ENCODE assay signal across 19 cellular contexts in the genomic region with DNA sequence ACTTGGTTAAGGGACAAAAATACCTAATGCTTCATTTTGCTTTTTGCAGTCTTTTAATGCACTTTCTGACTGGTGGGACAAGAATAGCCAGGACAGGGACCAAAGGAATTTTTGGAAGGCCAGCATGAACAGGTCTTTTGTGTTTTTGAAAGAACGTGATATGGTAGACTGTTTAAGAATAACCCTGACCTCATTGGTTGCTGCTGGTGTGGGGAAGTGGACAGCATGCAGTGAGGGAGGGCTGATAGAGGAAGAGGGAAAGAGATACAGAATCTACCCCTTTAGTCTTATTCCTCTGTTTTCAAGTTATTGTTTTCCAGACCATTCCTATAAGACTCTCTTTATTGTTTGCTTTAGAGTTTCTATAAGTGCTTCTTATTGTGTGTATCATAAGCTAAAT.
"Had no signal": no experiment of that assay in that cellular context is flagged by ENCODE, and none has a peak within 500 bp of the region (broad histone marks: within the 10 kb centered on the region; RNA-seq: fewer than 3 reads in every experiment).

No MANE protein-coding gene starts in this region.

- H3K9me3 ChIP-seq: gastrocnemius medialis, mucosa of descending colon, right lobe of liver, thyroid gland had no signal

- ATAC-seq: gastrocnemius medialis; mucosa of descending colon; naive thymus-derived CD4-positive, alpha-beta T cell; right lobe of liver; stimulated activated effector memory CD8-positive, alpha-beta T cell treated with anti-CD3 and anti-CD28 coated beads, Interleukin-12 subunit alpha, Interleukin-12 subunit beta, amount 100 ng/mL, for 72 hours had no signal

- H3K79me2 ChIP-seq: parathyroid adenoma had no signal

- H3K27me3 ChIP-seq: gastrocnemius medialis, neural progenitor cell, right lobe of liver, stomach, thyroid gland had no signal

- H3K36me3 ChIP-seq: gastrocnemius medialis, neural progenitor cell, right lobe of liver, stomach, thyroid gland had no signal

- H2AFZ ChIP-seq: neural progenitor cell, parathyroid adenoma had no signal

- H3K4me2 ChIP-seq: neural progenitor cell, smooth muscle cell had no signal

- DNase-seq: cerebellar nuclear complex; cortex of kidney; effector CD4-positive, alpha-beta T cell; gastrocnemius medialis; head of caudate nucleus; hippocampal formation; mesenchymal stem cell; mucosa of descending colon; naive thymus-derived CD4-positive, alpha-beta T cell; right lobe of liver; stimulated activated CD4-positive, alpha-beta T cell treated with anti-CD3 and anti-CD28 coated beads, Interleukin-2, amount 100 ng/mL, for 24 hours; stimulated activated CD4-positive, alpha-beta T cell treated with anti-CD3 and anti-CD28 coated beads, Interleukin-4, amount 100 ng/mL, for 24 hours; stimulated activated naive CD4-positive, alpha-beta T cell treated with Interleukin-2 at 50 U/mL for 16 hours; stomach; thyroid gland had no signal

- H3K4me1 ChIP-seq: gastrocnemius medialis, neural progenitor cell, parathyroid adenoma, right lobe of liver, stomach, thyroid gland had no signal

- H3K4me3 ChIP-seq: gastrocnemius medialis, mucosa of descending colon, neural progenitor cell, right lobe of liver, smooth muscle cell, stomach, thyroid gland had no signal

- H3K27ac ChIP-seq: gastrocnemius medialis, neural progenitor cell, parathyroid adenoma, right lobe of liver, stomach, thyroid gland had no signal
